ENCODE assay signal across 8 cellular contexts in genomic region chr19:7628589-7629311, GRCh38. TPM values are rescaled to one million over a fixed set of nuclear protein-coding genes. Genes with fewer than 3 reads are reported as not detected.
DNase-seq lines count a peak whose midpoint lies in the region; ATAC-seq and TF ChIP-seq lines count a peak whose summit lies in the region.

No MANE protein-coding gene starts in this region.

- no peak overlapping the region for H2BK5ac ChIP-seq in mesenchymal stem cell (ENCODE audit: low read depth, low read length, poor library complexity, severe bottlenecking)

- no peak overlapping the region for H4K91ac ChIP-seq in mesenchymal stem cell (ENCODE audit: low read length)

- H2BK12ac ChIP-seq in mesenchymal stem cell (ENCODE audit: low read length in 2 of 2): no peak overlapping the region

- no peak for ATAC-seq in heart left ventricle
- no peak for ATAC-seq in HG02610 (IDR thresholded peaks at IDR 0.05; ENCODE audit: unreplicated experiment)
- ATAC-seq in HG03135 (IDR thresholded peaks at IDR 0.05; ENCODE audit: unreplicated experiment): no peak

- in situ Hi-C loops in brain microvascular endothelial cell (cut with HindIII; ENCODE audit: low pct_ligation_motif_present, low sequenced_read_pairs): no loop called here

- H3K27me3 ChIP-seq in heart left ventricle: no peaks in the 10 kb centered on the region
- no peaks in the 10 kb centered on the region for H3K27me3 ChIP-seq in brain microvascular endothelial cell (replicated peaks)
- no peaks in the 10 kb centered on the region for H3K27me3 ChIP-seq in mesenchymal stem cell (ENCODE audit: control insufficient read depth in 1 of 2, insufficient read depth in 1 of 2, low read length in 2 of 2)
- no peaks in the 10 kb centered on the region for H3K27me3 ChIP-seq in uterus

- H3K4me3 ChIP-seq in heart left ventricle: peak overlapping the region; percentile 62 to 100 (median 92)
- H3K4me3 ChIP-seq in brain microvascular endothelial cell (ENCODE audit: low read depth, low read length): peak overlapping the region; percentile 99
- peak overlapping the region; percentile 89 to 100 for H3K4me3 ChIP-seq in mesenchymal stem cell (ENCODE audit: insufficient read depth in 1 of 2, low read depth in 1 of 2, low read length in 2 of 2)
- H3K4me3 ChIP-seq in uterus: peak overlapping the region; percentile 91 to 100

- peak overlapping the region; percentile 99 for H3K9ac ChIP-seq in mesenchymal stem cell (ENCODE audit: low read length)

- H3K36me3 ChIP-seq in heart left ventricle: peaks cover 0 to 42% (median 19%) of the 10 kb centered on the region in 9 donors
- H3K36me3 ChIP-seq in brain microvascular endothelial cell (replicated peaks): peaks cover 9% of the 10 kb centered on the region
- peaks cover 17 to 62% of the 10 kb centered on the region in 2 experiments for H3K36me3 ChIP-seq in mesenchymal stem cell (ENCODE audit: control insufficient read depth in 1 of 2, insufficient read depth in 2 of 2, low read depth in 1 of 2, low read length in 2 of 2)
- no peaks in the 10 kb centered on the region for H3K36me3 ChIP-seq in uterus

- H3K4ac ChIP-seq in mesenchymal stem cell (ENCODE audit: low read depth in 1 of 2, low read length in 2 of 2): peak overlapping the region in 1 of 2 experiments; percentile 89

- H3K27ac ChIP-seq in heart left ventricle (peak overlapping the region in 11 of 12 donors; percentile 48 to 87 (median 78)), brain microvascular endothelial cell (peak overlapping the region; percentile 73), mesenchymal stem cell (ENCODE audit: low read length, poor library complexity, severe bottlenecking) (no peak overlapping the region), uterus (peak overlapping the region; percentile 84 to 88)

- H3K23ac ChIP-seq in mesenchymal stem cell (ENCODE audit: low read length in 2 of 2): peak overlapping the region in 1 of 2 experiments; percentile 34

- H3K14ac ChIP-seq in mesenchymal stem cell (ENCODE audit: low read length in 2 of 2): peak overlapping the region in 1 of 2 experiments; percentile 49

- H3K9me3 ChIP-seq in heart left ventricle: no peaks in the 10 kb centered on the region
- no peaks in the 10 kb centered on the region for H3K9me3 ChIP-seq in mesenchymal stem cell (ENCODE audit: control insufficient read depth, low read length)
- no peaks in the 10 kb centered on the region for H3K9me3 ChIP-seq in uterus

- H3K18ac ChIP-seq in mesenchymal stem cell (ENCODE audit: low read depth in 1 of 2, low read length in 2 of 2): peak overlapping the region; percentile 11 to 75

- no peak for TF ChIP-seq CTCF in heart left ventricle (IDR thresholded peaks at IDR 0.05)
- TF ChIP-seq CTCF in brain microvascular endothelial cell (IDR thresholded peaks at IDR 0.05; ENCODE audit: low read depth, low read length, missing control alignments): no peak
- no peak for TF ChIP-seq CTCF in uterus (IDR thresholded peaks at IDR 0.05)
- no peak for TF ChIP-seq CTCF in GM10266 (IDR thresholded peaks at IDR 0.05; ENCODE audit: control insufficient read depth, insufficient read depth, low read depth, missing control alignments)

- H2BK15ac ChIP-seq in mesenchymal stem cell (ENCODE audit: low read depth, poor library complexity, severe bottlenecking): no peak overlapping the region

- TF ChIP-seq POLR2A in heart left ventricle (IDR thresholded peaks at IDR 0.05): no peak
- TF ChIP-seq POLR2A in uterus (IDR thresholded peaks at IDR 0.05): no peak

- peak overlapping the region; percentile 15 for H2AFZ ChIP-seq in mesenchymal stem cell (ENCODE audit: low read depth, low read length)

- peaks cover 59% of the 10 kb centered on the region for H3K79me1 ChIP-seq in mesenchymal stem cell (replicated peaks; ENCODE audit: low read length, poor library complexity, severe bottlenecking)

- H4K8ac ChIP-seq in mesenchymal stem cell (ENCODE audit: low read length): peak overlapping the region; percentile 63

- peak overlapping the region; percentile 76 for H3K4me2 ChIP-seq in mesenchymal stem cell (ENCODE audit: low read length, poor library complexity, severe bottlenecking)

- DNase-seq in heart left ventricle (no peak), cardiac septum (ENCODE audit: low spot score) (no peak), brain microvascular endothelial cell (no peak), mesenchymal stem cell (peak; percentile 9), uterus (no peak), GM10266 (ENCODE audit: extremely low spot score) (no peak)

- intact Hi-C loops in heart left ventricle (cut with DNase I) (loop anchor here in 1 of 10 donors (5.0 kb wide), 1 partner anchor 561 kb away; the partner anchor contains the start of gene ZNF557), cardiac septum (cut with DNase I) (no loop called here), uterus (cut with DNase I; ENCODE audit: low total_unique reads) (no loop called here)

- H2AK5ac ChIP-seq in mesenchymal stem cell (ENCODE audit: low read length, severe bottlenecking): no peak overlapping the region

- H3K4me1 ChIP-seq in heart left ventricle: peaks cover 3 to 36% (median 25%) of the 10 kb centered on the region in 12 donors
- H3K4me1 ChIP-seq in mesenchymal stem cell (ENCODE audit: control insufficient read depth, insufficient read depth, low read depth, low read length): peaks cover 30% of the 10 kb centered on the region
- H3K4me1 ChIP-seq in uterus: peaks cover 10 to 16% of the 10 kb centered on the region in 2 donors

- H2BK120ac ChIP-seq in mesenchymal stem cell (ENCODE audit: low read depth, low read length): no peak overlapping the region

- 3 to 5% (median 4%) methylated on average over 15 of the region's 15 CpGs for WGBS in heart left ventricle, 4 donors
- 5% methylated on average over 15 of the region's 15 CpGs for WGBS in mesenchymal stem cell

RNA-seq across cellular contexts. Expression of gene XAB2, which starts 0.6 kb away (rescaled TPM):
- total RNA-seq in heart left ventricle: 10 to 100 TPM; 16.3 to 36.2 (median 23.6) TPM
- polyA plus RNA-seq in heart left ventricle: 10 to 100 TPM; 19.9 to 25.0 TPM
- 21.8 TPM for total RNA-seq in cardiac septum
- polyA plus RNA-seq in mesenchymal stem cell (2013, experiment 1 of 2): 12.8 TPM
- polyA plus RNA-seq in mesenchymal stem cell (2013, experiment 2 of 2): 12.9 TPM
- 10 to 100 TPM in 3 of 4 donors, 1 to 10 TPM in 1; 10.0 to 41.7 (median 32.2) TPM for total RNA-seq in uterus

RNA-seq across cellular contexts. Expression of gene PET100, which starts 0.8 kb away (rescaled TPM):
- 100 to 1,000 TPM in 7 of 9 donors, 10 to 100 TPM in 2; 22.3 to 185 (median 136) TPM for total RNA-seq in heart left ventricle
- polyA plus RNA-seq in heart left ventricle: 100 to 1,000 TPM in 1 of 2 donors, 10 to 100 TPM in 1; 55.4 to 405 TPM
- total RNA-seq in cardiac septum: 130 TPM
- polyA plus RNA-seq in mesenchymal stem cell (2013, experiment 1 of 2): 332 TPM
- 334 TPM for polyA plus RNA-seq in mesenchymal stem cell (2013, experiment 2 of 2)
- 10 to 100 TPM in 1 of 4 donors, 1 to 10 TPM in 2, not detected in 1; 5.9 to 59.9 (median 6.5) TPM for total RNA-seq in uterus

RNA-seq across cellular contexts. Expression of gene PCP2, which starts 4.8 kb away (rescaled TPM):
- total RNA-seq in heart left ventricle (1 to 10 TPM in 7 of 9 donors, under 1 TPM in 2; 0.54 to 3.0 (median 1.3) TPM), cardiac septum (not detected), uterus (not detected)
- under 1 TPM; 0.62 to 0.65 TPM for polyA plus RNA-seq in heart left ventricle
- 0.36 TPM for polyA plus RNA-seq in mesenchymal stem cell (2013, experiment 1 of 2)
- not detected for polyA plus RNA-seq in mesenchymal stem cell (2013, experiment 2 of 2)

RNA-seq across cellular contexts. Expression of gene STXBP2, which starts 8.2 kb away (rescaled TPM):
- total RNA-seq in heart left ventricle: 10 to 100 TPM in 2 of 9 donors, 1 to 10 TPM in 7; 1.2 to 46.7 (median 4.7) TPM
- polyA plus RNA-seq in heart left ventricle: 1 to 10 TPM; 4.2 to 6.7 TPM
- total RNA-seq in cardiac septum: 4.0 TPM
- polyA plus RNA-seq in mesenchymal stem cell (2013, experiment 1 of 2): 21.9 TPM
- 19.8 TPM for polyA plus RNA-seq in mesenchymal stem cell (2013, experiment 2 of 2)
- total RNA-seq in uterus: 10 to 100 TPM in 1 of 4 donors, 1 to 10 TPM in 2, not detected in 1; 2.4 to 10.3 (median 8.2) TPM

RNA-seq across cellular contexts. Expression of gene CAMSAP3, which starts 33.1 kb away (rescaled TPM):
- total RNA-seq in heart left ventricle: 1 to 10 TPM in 3 of 9 donors, under 1 TPM in 6; 0.25 to 3.7 (median 0.83) TPM
- under 1 TPM; 0.04 to 0.34 TPM for polyA plus RNA-seq in heart left ventricle
- total RNA-seq in cardiac septum: not detected
- 0.03 TPM for polyA plus RNA-seq in mesenchymal stem cell (2013, experiment 1 of 2)
- polyA plus RNA-seq in mesenchymal stem cell (2013, experiment 2 of 2): 0.01 TPM
- total RNA-seq in uterus: 1 to 10 TPM in 1 of 4 donors, under 1 TPM in 3; 0.26 to 3.5 (median 0.47) TPM
